In genomic region chr5:1668141-1668721, GRCh38 we compare ENCODE assay signal across 12 cellular contexts.
DNase-seq lines count a peak whose midpoint lies in the region; ATAC-seq and TF ChIP-seq lines count a peak whose summit lies in the region.
"Had no signal": no experiment of that assay in that cellular context is flagged by ENCODE, and none has a peak within 500 bp of the region (broad histone marks: within the 10 kb centered on the region; RNA-seq: fewer than 3 reads in every experiment).

No MANE protein-coding gene starts in this region.

- H3K4me1 Mint-ChIP-seq in naive thymus-derived CD8-positive, alpha-beta T cell = peaks cover 10 to 24% (median 12%) of the 10 kb centered on the region in 4 donors
- peaks cover 4% of the 10 kb centered on the region for H3K4me1 Mint-ChIP-seq in CD14-positive monocyte

- H3K27me3 Mint-ChIP-seq in naive thymus-derived CD8-positive, alpha-beta T cell = peaks cover 40 to 84% (median 52%) of the 10 kb centered on the region in 5 donors
- H3K27me3 Mint-ChIP-seq in CD14-positive monocyte (ENCODE audit: low read depth in 3 of 3) = peaks cover 48 to 75% (median 50%) of the 10 kb centered on the region in 3 donors

- peak overlapping the region in 2 of 10 donors; percentile 8 to 80 for H3K27ac Mint-ChIP-seq in naive thymus-derived CD8-positive, alpha-beta T cell
- no peak overlapping the region for H3K27ac Mint-ChIP-seq in CD14-positive monocyte
- H3K27ac Mint-ChIP-seq: activated T-helper 1 cell treated with anti-CD3 and anti-CD28 coated beads, Interleukin-12 subunit alpha, Interleukin-12 subunit beta, Interleukin-2, Interleukin-4 antibody, amounts not matched to agents 30 ng/mL and 10 ng/mL and 1 ng/mL, durations not matched to agents 14 hours and 24 hours and 36 hours had no signal

- peak overlapping the region in 9 of 10 donors; percentile 20 to 55 (median 45) for H3K4me3 Mint-ChIP-seq in naive thymus-derived CD8-positive, alpha-beta T cell
- peak overlapping the region in 1 of 2 donors; percentile 73 for H3K4me3 Mint-ChIP-seq in CD14-positive monocyte
- H3K4me3 Mint-ChIP-seq: activated T-helper 1 cell treated with anti-CD3 and anti-CD28 coated beads, Interleukin-12 subunit alpha, Interleukin-12 subunit beta, Interleukin-2, Interleukin-4 antibody, amounts not matched to agents 30 ng/mL and 10 ng/mL and 1 ng/mL, durations not matched to agents 14 hours and 24 hours and 36 hours had no signal

- DNase-seq in NCI-H1436 (lab: John Stamatoyannopoulos, UW) (peak; percentile 17), NCI-H1436 treated with DMSO at 0.1 percent for 48 hours (lab: John Stamatoyannopoulos, UW) (no peak), NAMALWA (ENCODE audit: low spot score) (peak; percentile 54), body of pancreas (peak in 3 of 4 donors; percentile 36 to 69 (median 42)), AG20443 (ENCODE audit: low spot score) (no peak), omental fat pad (ENCODE audit: low spot score) (no peak), CD14-positive monocyte (ENCODE audit: low spot score) (no peak)
- DNase-seq in naive thymus-derived CD8-positive, alpha-beta T cell = no peak
- DNase-seq: HCEC 1CT, IMR-90 had no signal

- H3K9me3 ChIP-seq in body of pancreas = no peaks in the 10 kb centered on the region

- H3K4me3 ChIP-seq in body of pancreas = no peak overlapping the region

- TF ChIP-seq CTCF in body of pancreas (IDR thresholded peaks at IDR 0.05) (no peak), omental fat pad (IDR thresholded peaks at IDR 0.05) (no peak), CD14-positive monocyte (IDR thresholded peaks at IDR 0.05) (no peak)

- ATAC-seq in body of pancreas (peak; percentile 38), omental fat pad (ENCODE audit: low FRiP score) (no peak)
- peak; percentile 41 to 58 for ATAC-seq in naive thymus-derived CD8-positive, alpha-beta T cell

- TF ChIP-seq POLR2A in body of pancreas (IDR thresholded peaks at IDR 0.05) = peak in 1 of 3 donors; percentile 7

- H3K4me1 ChIP-seq in body of pancreas = peaks cover 20% of the 10 kb centered on the region

- H3K36me3 ChIP-seq in body of pancreas (replicated peaks in 1 of 2; ENCODE audit: insufficient read depth in 1 of 2, low read depth in 2 of 2) = no peaks in the 10 kb centered on the region

- 1 to 6% methylated on average over 15 to 23 of the region's 23 CpGs for WGBS in body of pancreas, 2 donors

- H3K27ac ChIP-seq in body of pancreas = no peak overlapping the region
- H3K27ac ChIP-seq: epithelial cell of prostate had no signal

- H3K9me3 Mint-ChIP-seq in naive thymus-derived CD8-positive, alpha-beta T cell = peaks cover 0 to 7% (median 0%) of the 10 kb centered on the region in 9 donors
- peaks cover 0 to 6% (median 0%) of the 10 kb centered on the region in 7 donors for H3K9me3 Mint-ChIP-seq in CD14-positive monocyte
- H3K9me3 Mint-ChIP-seq: activated T-helper 1 cell treated with anti-CD3 and anti-CD28 coated beads, Interleukin-12 subunit alpha, Interleukin-12 subunit beta, Interleukin-2, Interleukin-4 antibody, amounts not matched to agents 30 ng/mL and 10 ng/mL and 1 ng/mL, durations not matched to agents 14 hours and 24 hours and 36 hours had no signal

- H3K36me3 Mint-ChIP-seq in naive thymus-derived CD8-positive, alpha-beta T cell = peaks cover 5 to 7% (median 5%) of the 10 kb centered on the region in 3 donors
- no peaks in the 10 kb centered on the region for H3K36me3 Mint-ChIP-seq in CD14-positive monocyte

- intact Hi-C loops in body of pancreas (cut with DNase I) = loop anchor here (10.0 kb wide), 1 partner anchor 377 kb away; no protein-coding TSS in a partner anchor
- intact Hi-C loops in CD14-positive monocyte (cut with micrococcal nuclease) = no loop called here

- POLR2A ChIA-PET in naive thymus-derived CD8-positive, alpha-beta T cell (lab: Charles Lee) = no interaction called here

- H3K27me3 ChIP-seq in body of pancreas = peaks cover 0 to 10% of the 10 kb centered on the region in 2 donors

Comparison
In these comparisons a context has a peak if more than half of its experiments do, and no peak if none do; other contexts are left out.
1. DNase-seq: peak in NCI-H1436 (single experiment), NAMALWA (single experiment) and body of pancreas (3 of 4); none in NCI-H1436 treated with DMSO at 0.1 percent for 48 hours (single experiment), naive thymus-derived CD8-positive, alpha-beta T cell (0 of 10), AG20443 (single experiment), omental fat pad (single experiment) and CD14-positive monocyte (single experiment).